ENCODE assay signal across 18 cellular contexts in genomic region chr17:66203274-66204015, GRCh38. TPM values are rescaled to one million over a fixed set of nuclear protein-coding genes. Genes with fewer than 3 reads are reported as not detected.
DNase-seq lines count a peak whose midpoint lies in the region; ATAC-seq, FAIRE-seq and TF ChIP-seq lines count a peak whose summit lies in the region.
"Had no signal": no experiment of that assay in that cellular context is flagged by ENCODE, and none has a peak within 500 bp of the region (broad histone marks: within the 10 kb centered on the region; RNA-seq: fewer than 3 reads in every experiment).

No MANE protein-coding gene starts in this region.

- H3K23ac ChIP-seq in mesendoderm (ENCODE audit: low read length): no peak overlapping the region

- H3K36me3 Mint-ChIP-seq in MCF 10A (ENCODE audit: insufficient read depth, unreplicated experiment): no peaks in the 10 kb centered on the region
- H3K36me3 Mint-ChIP-seq: CD4-positive, CD25-positive, alpha-beta regulatory T cell had no signal

- no peaks in the 10 kb centered on the region for H3K27me3 ChIP-seq in mammary epithelial cell (ENCODE audit: insufficient read depth, low read length)
- no peaks in the 10 kb centered on the region for H3K27me3 ChIP-seq in mesendoderm (ENCODE audit: insufficient read depth, low read length, poor library complexity)
- no peaks in the 10 kb centered on the region for H3K27me3 ChIP-seq in testis
- H3K27me3 ChIP-seq: BLaER1 treated with 17β-estradiol and CSF1 and Interleukin-3, amounts not matched to agents 10 nM and 100 nM had no signal

- POLR2A ChIA-PET in MCF 10A (lab: Yijun Ruan, JAX): no interaction called here

- H3K79me2 ChIP-seq in mammary epithelial cell (ENCODE audit: insufficient read depth, low read length): no peaks in the 10 kb centered on the region
- H3K79me2 ChIP-seq in mesendoderm (ENCODE audit: control insufficient read depth, insufficient read depth, low read length): no peaks in the 10 kb centered on the region

- H3K27me3 Mint-ChIP-seq in MCF 10A (ENCODE audit: insufficient read depth, unreplicated experiment): no peaks in the 10 kb centered on the region

- no peak overlapping the region for H3K27ac Mint-ChIP-seq in MCF 10A (ENCODE audit: low read depth, unreplicated experiment)

- TF ChIP-seq CTCF in mammary epithelial cell (conservative IDR thresholded peaks at IDR 0.05 in 1 of 2, IDR thresholded peaks at IDR 0.05 in 1 of 2; ENCODE audit: extremely low read depth in 1 of 2, insufficient read depth in 1 of 2, low read depth in 1 of 2, low read length in 2 of 2): no peak
- TF ChIP-seq CTCF in MCF 10A (IDR thresholded peaks at IDR 0.05; ENCODE audit: unreplicated experiment): no peak
- no peak for TF ChIP-seq CTCF in testis (IDR thresholded peaks at IDR 0.05)

- peaks cover 6% of the 10 kb centered on the region for H3K4me1 Mint-ChIP-seq in MCF 10A (ENCODE audit: insufficient read depth, unreplicated experiment)

- no peak overlapping the region for H3K9ac ChIP-seq in mammary epithelial cell (ENCODE audit: insufficient read depth, low read length)
- no peak overlapping the region for H3K9ac ChIP-seq in mesendoderm (ENCODE audit: low read length)
- H3K9ac ChIP-seq: BLaER1 treated with 17β-estradiol and CSF1 and Interleukin-3, amounts not matched to agents 10 nM and 100 nM had no signal

- H3K79me1 ChIP-seq in mesendoderm (ENCODE audit: low read length): no peaks in the 10 kb centered on the region

- in situ Hi-C loops in mammary epithelial cell (cut with MboI; ENCODE audit: low sequenced_read_pairs in 2 of 2): loop anchor here (10.0 to 25.0 kb wide), 3 partner anchors 361 to 709 kb away; no protein-coding TSS in a partner anchor

- no peak overlapping the region for H2BK5ac ChIP-seq in mesendoderm (ENCODE audit: low read length)

- no peak overlapping the region for H3K4ac ChIP-seq in mesendoderm (ENCODE audit: low read depth, low read length)

- H3K9me3 Mint-ChIP-seq in MCF 10A (ENCODE audit: unreplicated experiment): peaks cover 6% of the 10 kb centered on the region

- H4K20me1 ChIP-seq in mammary epithelial cell (ENCODE audit: insufficient read depth, low read length): no peaks in the 10 kb centered on the region
- H4K20me1 ChIP-seq: BLaER1 treated with 17β-estradiol and CSF1 and Interleukin-3, amounts not matched to agents 10 nM and 100 nM had no signal

- H3K4me1 ChIP-seq in mammary epithelial cell (ENCODE audit: insufficient read depth, low read length) (no peaks in the 10 kb centered on the region), mesendoderm (ENCODE audit: control insufficient read depth, low read depth, low read length) (no peaks in the 10 kb centered on the region), testis (no peaks in the 10 kb centered on the region)
- H3K4me1 ChIP-seq: BLaER1 treated with 17β-estradiol and CSF1 and Interleukin-3, amounts not matched to agents 10 nM and 100 nM had no signal

- 79% methylated on average over 8 of the region's 8 CpGs for WGBS in mammary epithelial cell (ENCODE audit: low coverage, missing lambda C conversion rate)
- WGBS in mesendoderm (ENCODE audit: extremely low coverage, insufficient coverage, low lambda C conversion rate): no CpG with 5 or more reads among the region's 8 CpGs
- WGBS in testis, 2 donors: 82% methylated on average over 7 to 8 of the region's 8 CpGs

- H3K4me2 ChIP-seq in mammary epithelial cell (ENCODE audit: insufficient read depth, low read depth, low read length) (no peak overlapping the region), mesendoderm (ENCODE audit: low read length) (no peak overlapping the region)
- H3K4me2 ChIP-seq: BLaER1 treated with 17β-estradiol and CSF1 and Interleukin-3, amounts not matched to agents 10 nM and 100 nM had no signal

- H4K8ac ChIP-seq in mesendoderm (ENCODE audit: low read depth, low read length): no peak overlapping the region

- intact Hi-C loops in mammary epithelial cell (cut with micrococcal nuclease) (loop anchor here (5.0 kb wide), 1 partner anchor 514 kb away; no protein-coding TSS in a partner anchor), MCF 10A (cut with micrococcal nuclease) (no loop called here), testis (cut with DNase I; ENCODE audit: low total_unique reads) (no loop called here)

- no peak overlapping the region for H3K18ac ChIP-seq in mesendoderm (ENCODE audit: low read length)

- TF ChIP-seq POLR2A in testis (IDR thresholded peaks at IDR 0.05): no peak

- H3K27ac ChIP-seq in mammary epithelial cell (ENCODE audit: insufficient read depth, low read depth, low read length) (no peak overlapping the region), mesendoderm (ENCODE audit: low read depth, low read length) (no peak overlapping the region), testis (no peak overlapping the region)
- H3K27ac ChIP-seq: BLaER1 treated with 17β-estradiol and CSF1 and Interleukin-3, amounts not matched to agents 10 nM and 100 nM had no signal

- H3K4me3 ChIP-seq in mammary epithelial cell (replicated peaks in 1 of 3; ENCODE audit: insufficient read depth in 1 of 3, low read depth in 2 of 3, low read length in 3 of 3) (no peak overlapping the region), mesendoderm (ENCODE audit: low read length) (no peak overlapping the region), testis (no peak overlapping the region)
- H3K4me3 ChIP-seq: BLaER1 treated with 17β-estradiol and CSF1 and Interleukin-3, amounts not matched to agents 10 nM and 100 nM had no signal

- BruUV-seq in mammary epithelial cell (replicated peaks; lab: Mats Ljungman, UMichigan) (no TSS peak), MCF 10A (replicated peaks; lab: Mats Ljungman, UMichigan) (no TSS peak)

- dilution Hi-C loops in mammary epithelial cell (cut with HindIII; ENCODE audit: low sequenced_read_pairs): no loop called here

- FAIRE-seq in urothelium cell line (lab: Jason Lieb, UNC): peak; percentile 27
- FAIRE-seq: G401.6, GM12891, GM19239 had no signal

- H3K36me3 ChIP-seq in mammary epithelial cell (ENCODE audit: insufficient read depth, low read length) (no peaks in the 10 kb centered on the region), mesendoderm (ENCODE audit: control insufficient read depth, insufficient read depth, low read length) (no peaks in the 10 kb centered on the region), testis (ENCODE audit: low read depth, missing control alignments) (no peaks in the 10 kb centered on the region)
- H3K36me3 ChIP-seq: BLaER1 treated with 17β-estradiol and CSF1 and Interleukin-3, amounts not matched to agents 10 nM and 100 nM had no signal

- no peaks in the 10 kb centered on the region for H3K9me3 ChIP-seq in mammary epithelial cell (replicated peaks; ENCODE audit: insufficient read depth, low read length)
- no peaks in the 10 kb centered on the region for H3K9me3 ChIP-seq in testis

- H2BK15ac ChIP-seq in mesendoderm (replicated peaks; ENCODE audit: low read depth): no peak overlapping the region

- no peak overlapping the region for H3K56ac ChIP-seq in mesendoderm (ENCODE audit: low read length)

- H3K4me3 Mint-ChIP-seq in MCF 10A (ENCODE audit: unreplicated experiment): no peak overlapping the region
- H3K4me3 Mint-ChIP-seq: CD4-positive, CD25-positive, alpha-beta regulatory T cell had no signal

- ATAC-seq in GM18868 (IDR thresholded peaks at IDR 0.05; ENCODE audit: unreplicated experiment): no peak

- DNase-seq in mammary epithelial cell (no peak), MCF 10A (ENCODE audit: unreplicated experiment) (no peak), NCI-H69 (lab: John Stamatoyannopoulos, UW) (peak; percentile 14), mesendoderm (peak; percentile 18), urothelium cell line (ENCODE audit: low spot score) (no peak), NCI-H1105 treated with DMSO at 0.1 percent for 48 hours (lab: John Stamatoyannopoulos, UW) (no peak), testis (no peak)
- DNase-seq: 8988T; Calu3; CD4-positive, CD25-positive, alpha-beta regulatory T cell; DMS 273 treated with DMSO at 0.1 percent for 48 hours; HCEC 1CT had no signal

- peak overlapping the region; percentile 16 for H2AFZ ChIP-seq in mammary epithelial cell (ENCODE audit: low read depth, low read length)

- no peak overlapping the region for H2AK5ac ChIP-seq in mesendoderm (ENCODE audit: low read length)

- H4K5ac ChIP-seq in mesendoderm (ENCODE audit: low read length): no peak overlapping the region

- no peak overlapping the region for H2BK120ac ChIP-seq in mesendoderm (ENCODE audit: low read depth, low read length)

- CTCF ChIA-PET in mammary epithelial cell (lab: Charles Lee; ENCODE audit: low non-redundant PET) (no interaction called here), MCF 10A (lab: Yijun Ruan, JAX) (interaction anchor here (1.0 to 1.6 kb wide), 2 partner anchors 51 to 422 kb away, joined by 5 read pairs; no protein-coding TSS in a partner anchor)

RNA-seq across cellular contexts. Expression of gene CEP112, which starts 11.5 kb away (rescaled TPM):
- total RNA-seq in mammary epithelial cell: 10 to 100 TPM in 1 of 2 donors, 1 to 10 TPM in 1; 4.0 to 11.1 TPM
- 2.0 TPM for polyA plus RNA-seq in mammary epithelial cell
- polyA minus RNA-seq in mammary epithelial cell: 4.5 TPM
- 8.1 and 12.5 TPM in 2 replicates for total RNA-seq in MCF 10A (2022)
- 1.9 TPM for polyA plus RNA-seq in mesendoderm (2013, experiment 1 of 2)
- 2.1 TPM for polyA plus RNA-seq in mesendoderm (2013, experiment 2 of 2)
- 10 to 100 TPM; 50.2 to 78.8 TPM for total RNA-seq in testis
- polyA plus RNA-seq in testis (ENCODE audit: insufficient read depth, low read depth, low replicate concordance): 107 TPM

RNA-seq across cellular contexts. Expression of gene APOH, which starts 25.8 kb away (rescaled TPM):
- not detected for total RNA-seq in mammary epithelial cell
- polyA plus RNA-seq in mammary epithelial cell: not detected
- polyA minus RNA-seq in mammary epithelial cell: not detected
- not detected in 2 replicates for total RNA-seq in MCF 10A (2022)
- polyA plus RNA-seq in mesendoderm (2013, experiment 1 of 2): not detected
- polyA plus RNA-seq in mesendoderm (2013, experiment 2 of 2): not detected
- under 1 TPM; 0.63 to 0.74 TPM for total RNA-seq in testis
- polyA plus RNA-seq in testis (ENCODE audit: insufficient read depth, low read depth, low replicate concordance): 1.2 TPM
- total RNA-seq: Calu3; CD4-positive, CD25-positive, alpha-beta regulatory T cell; H4 had no signal
- polyA plus RNA-seq: CD4-positive, CD25-positive, alpha-beta regulatory T cell had no signal

Comparison
In these comparisons a context has a peak if more than half of its experiments do, and no peak if none do; other contexts are left out.
1. DNase-seq: peak in NCI-H69 (single experiment) and mesendoderm (single experiment); none in mammary epithelial cell (single experiment), MCF 10A (single experiment), urothelium cell line (single experiment), NCI-H1105 treated with DMSO at 0.1 percent for 48 hours (single experiment) and testis (single experiment).